In genomic region chr1:15410884-15411245, GRCh38 we compare ENCODE assay signal across 9 cellular contexts. TPM values are rescaled to one million over a fixed set of nuclear protein-coding genes. Genes with fewer than 3 reads are reported as not detected.
A peak's percentile ranks its signal among the peaks of the same experiment; 100 is the strongest.
DNase-seq lines count a peak whose midpoint lies in the region; ATAC-seq and TF ChIP-seq lines count a peak whose summit lies in the region.
"Had no signal": no experiment of that assay in that cellular context is flagged by ENCODE, and none has a peak within 500 bp of the region (broad histone marks: within the 10 kb centered on the region; RNA-seq: fewer than 3 reads in every experiment).

No MANE protein-coding gene starts in this region.

- H3K27me3 Mint-ChIP-seq in brain (peaks cover 8% of the 10 kb centered on the region), mesothelial cell of epicardium (ENCODE audit: low read depth) (peaks cover 39% of the 10 kb centered on the region)

- no peaks in the 10 kb centered on the region for H3K9me3 Mint-ChIP-seq in brain
- H3K9me3 Mint-ChIP-seq in mesothelial cell of epicardium = no peaks in the 10 kb centered on the region

- peaks cover 0 to 8% of the 10 kb centered on the region in 2 donors for H3K4me1 ChIP-seq in uterus

- intact Hi-C loops in uterus (cut with DNase I; ENCODE audit: low total_unique reads) = no loop called here

- DNase-seq in stimulated activated CD4-positive, alpha-beta T cell treated with anti-CD3 and anti-CD28 coated beads, Interleukin-15, amount 100 ng/mL, for 24 hours = peak; percentile 37
- DNase-seq in stimulated activated CD4-positive, alpha-beta T cell treated with anti-CD3 and anti-CD28 coated beads, Interleukin-4, amount 100 ng/mL, for 1 hour = no peak
- no peak for DNase-seq in mesothelial cell of epicardium (ENCODE audit: low spot score in 2 of 2, unreplicated experiment in 2 of 2)
- no peak for DNase-seq in uterus
- DNase-seq in HPDE6-E6E7 (ENCODE audit: extremely low spot score) = no peak
- no peak for DNase-seq in mucosa of gallbladder (ENCODE audit: low spot score)

- peak overlapping the region; percentile 65 to 93 for H3K4me3 ChIP-seq in uterus

- peaks cover 52% of the 10 kb centered on the region for H3K4me1 Mint-ChIP-seq in brain
- peaks cover 27% of the 10 kb centered on the region for H3K4me1 Mint-ChIP-seq in mesothelial cell of epicardium

- H3K36me3 Mint-ChIP-seq in brain (peaks cover 14% of the 10 kb centered on the region), mesothelial cell of epicardium (peaks cover 3% of the 10 kb centered on the region)

- H3K27ac Mint-ChIP-seq in brain (peak overlapping the region; percentile 68 to 86 (median 83)), mesothelial cell of epicardium (peak overlapping the region; percentile 75)

- H3K36me3 ChIP-seq in uterus = no peaks in the 10 kb centered on the region

- no peak for TF ChIP-seq CTCF in brain (conservative IDR thresholded peaks at IDR 0.05)
- no peak for TF ChIP-seq CTCF in mesothelial cell of epicardium (IDR thresholded peaks at IDR 0.05; ENCODE audit: unreplicated experiment)
- TF ChIP-seq CTCF in uterus (IDR thresholded peaks at IDR 0.05) = no peak

- no peak for ATAC-seq in GM18858 (IDR thresholded peaks at IDR 0.05; ENCODE audit: unreplicated experiment)

- TF ChIP-seq POLR2A in uterus (IDR thresholded peaks at IDR 0.05) = no peak

- peak overlapping the region; percentile 90 to 95 for H3K27ac ChIP-seq in uterus

- H3K9me3 ChIP-seq in uterus = no peaks in the 10 kb centered on the region

- H3K4me3 Mint-ChIP-seq in brain = peak overlapping the region; percentile 88 to 95 (median 90)
- peak overlapping the region; percentile 79 for H3K4me3 Mint-ChIP-seq in mesothelial cell of epicardium

- no peaks in the 10 kb centered on the region for H3K27me3 ChIP-seq in uterus

RNA-seq across cellular contexts. Expression of gene EFHD2, which starts 1.2 kb away (rescaled TPM):
- polyA plus RNA-seq in brain (ENCODE audit: insufficient read depth, low read depth, low replicate concordance) = 109 TPM
- total RNA-seq in mesothelial cell of epicardium (16.2 to 18.0 TPM (median 17.5 TPM) in 3 replicates), uterus (10 to 100 TPM; 12.1 to 32.5 (median 20.4) TPM), mucosa of gallbladder (108 TPM)

RNA-seq across cellular contexts. Expression of gene CTRC, which starts 27.4 kb away (rescaled TPM):
- polyA plus RNA-seq in brain (ENCODE audit: insufficient read depth, low read depth, low replicate concordance) = not detected
- total RNA-seq in mesothelial cell of epicardium (0.13 to 1.2 TPM (median 0.38 TPM) in 3 replicates), uterus (1 to 10 TPM in 1 of 4 donors, not detected in 3; 1.1 TPM), mucosa of gallbladder (5.3 TPM)

RNA-seq across cellular contexts. Expression of gene CELA2A, which starts 45.7 kb away (rescaled TPM):
- polyA plus RNA-seq in brain (ENCODE audit: insufficient read depth, low read depth, low replicate concordance) = not detected
- total RNA-seq in mesothelial cell of epicardium (not detected in 3 replicates), uterus (not detected), mucosa of gallbladder (1.8 TPM)
- total RNA-seq: T-helper 2 cell treated with Interferon-gamma antibody and Interleukin-4, amounts not matched to agents 100 ng/mL and 5 ng/mL, for 36 hours had no signal
